In the genomic region with DNA sequence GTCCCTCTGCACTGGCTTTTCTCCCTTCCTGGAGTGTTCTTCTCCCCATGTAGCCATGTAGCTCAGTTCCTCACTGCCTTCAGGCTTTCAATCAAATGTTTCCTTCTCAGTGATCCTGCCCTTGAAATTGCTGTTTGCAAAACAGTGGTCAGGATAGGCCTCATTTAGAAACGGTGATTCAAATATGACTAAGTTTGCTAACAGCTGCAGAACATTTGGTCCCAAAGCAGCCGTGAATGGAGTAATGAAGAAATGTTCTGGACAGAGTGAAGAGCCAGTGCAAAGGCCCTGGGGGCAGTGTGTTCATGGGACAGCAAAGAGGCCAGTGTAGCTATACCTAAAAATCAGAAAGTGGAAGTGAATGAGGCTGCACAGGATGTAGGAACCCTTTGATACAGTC, we compare ENCODE assay signal across 17 cellular contexts.
DNase-seq lines count a peak whose midpoint lies in the region; ATAC-seq and TF ChIP-seq lines count a peak whose summit lies in the region.
"Had no signal": no experiment of that assay in that cellular context is flagged by ENCODE, and none has a peak within 500 bp of the region (broad histone marks: within the 10 kb centered on the region; RNA-seq: fewer than 3 reads in every experiment).

No MANE protein-coding gene starts in this region.

- H3K27me3 ChIP-seq in GM06990 (replicated peaks; ENCODE audit: control insufficient read depth, insufficient read depth, low read length) (no peaks in the 10 kb centered on the region), psoas muscle (ENCODE audit: insufficient read depth in 3 of 3, low read length in 2 of 3) (no peaks in the 10 kb centered on the region)
- H3K27me3 ChIP-seq: stomach had no signal

- H3K4me3 Mint-ChIP-seq in WTC11: no peak overlapping the region
- H3K4me3 Mint-ChIP-seq: activated naive CD8-positive, alpha-beta T cell treated with anti-CD3 and anti-CD28 coated beads, Interleukin-2, amount 50 U/mL, for 24 hours; CD14-positive monocyte; naive thymus-derived CD8-positive, alpha-beta T cell had no signal

- H3K27ac Mint-ChIP-seq in WTC11: peak overlapping the region; percentile 76
- H3K27ac Mint-ChIP-seq: activated naive CD8-positive, alpha-beta T cell treated with anti-CD3 and anti-CD28 coated beads, Interleukin-2, amount 50 U/mL, for 24 hours; CD14-positive monocyte; naive thymus-derived CD8-positive, alpha-beta T cell had no signal

- H3K27ac ChIP-seq in psoas muscle: peak overlapping the region; percentile 69

- H3K9me3 Mint-ChIP-seq in WTC11: no peaks in the 10 kb centered on the region
- H3K9me3 Mint-ChIP-seq: activated naive CD8-positive, alpha-beta T cell treated with anti-CD3 and anti-CD28 coated beads, Interleukin-2, amount 50 U/mL, for 24 hours had no signal

- H3K36me3 Mint-ChIP-seq in WTC11: no peaks in the 10 kb centered on the region
- H3K36me3 Mint-ChIP-seq: CD14-positive monocyte; naive thymus-derived CD8-positive, alpha-beta T cell had no signal

- 32 to 44% (median 35%) methylated on average over 2 of the region's 2 CpGs for WGBS in psoas muscle, 3 donors

- H3K4me1 Mint-ChIP-seq in WTC11: peaks cover 12% of the 10 kb centered on the region
- H3K4me1 Mint-ChIP-seq: activated naive CD8-positive, alpha-beta T cell treated with anti-CD3 and anti-CD28 coated beads, Interleukin-2, amount 50 U/mL, for 24 hours; CD14-positive monocyte; naive thymus-derived CD8-positive, alpha-beta T cell had no signal

- intact Hi-C loops in psoas muscle (cut with DNase I): no loop called here

- H3K36me3 ChIP-seq in GM06990 (ENCODE audit: control insufficient read depth, insufficient read depth, low read length) (no peaks in the 10 kb centered on the region), psoas muscle (ENCODE audit: insufficient read depth in 1 of 2, low read depth in 1 of 2) (peaks cover 0 to 4% of the 10 kb centered on the region in 2 donors)
- H3K36me3 ChIP-seq: stomach had no signal

- no peaks in the 10 kb centered on the region for H3K9me3 ChIP-seq in psoas muscle
- H3K9me3 ChIP-seq: stomach had no signal

- CTCF ChIA-PET in WTC11 (lab: Charles Lee): interaction anchor here (2.1 kb wide), 1 partner anchor 37 kb away, joined by 5 read pairs; no protein-coding TSS in a partner anchor

- ATAC-seq in WTC11 (no peak), psoas muscle (peak; percentile 63 to 87 (median 84)), HG03280 (IDR thresholded peaks at IDR 0.05; ENCODE audit: unreplicated experiment) (no peak), GM19397 (IDR thresholded peaks at IDR 0.05; ENCODE audit: unreplicated experiment) (no peak), GM21825 (IDR thresholded peaks at IDR 0.05; ENCODE audit: unreplicated experiment) (no peak)
- ATAC-seq: activated naive CD8-positive, alpha-beta T cell treated with anti-CD3 and anti-CD28 coated beads, Interleukin-2, amount 50 U/mL, for 24 hours; left colon; naive thymus-derived CD8-positive, alpha-beta T cell had no signal

- peak; percentile 20 for DNase-seq in GM06990 (ENCODE audit: extremely low read depth, insufficient read length)
- no peak for DNase-seq in WTC11 (ENCODE audit: low spot score)
- peak; percentile 48 for DNase-seq in fibroblast of pulmonary artery (ENCODE audit: low read depth)
- peak; percentile 57 to 79 for DNase-seq in psoas muscle
- DNase-seq in SW 1271 (lab: John Stamatoyannopoulos, UW): no peak
- DNase-seq: activated naive CD8-positive, alpha-beta T cell treated with anti-CD3 and anti-CD28 coated beads, Interleukin-2, amount 50 U/mL, for 24 hours; activated T-cell treated with anti-CD3 and anti-CD28 coated beads, Interleukin-2, amount 50 U/mL, for 1 hour; DND-41; effector CD4-positive, alpha-beta T cell; head of caudate nucleus; left colon; naive thymus-derived CD8-positive, alpha-beta T cell; stomach had no signal

- H3K4me1 ChIP-seq in psoas muscle: peaks cover 37% of the 10 kb centered on the region

- H3K4me3 ChIP-seq in GM06990 (replicated peaks; ENCODE audit: low read depth, low read length) (no peak overlapping the region), fibroblast of pulmonary artery (replicated peaks; ENCODE audit: low read depth, low read length) (no peak overlapping the region), psoas muscle (peak overlapping the region; percentile 44)
- H3K4me3 ChIP-seq: stomach had no signal

- H3K27me3 Mint-ChIP-seq in WTC11 (ENCODE audit: low read depth): no peaks in the 10 kb centered on the region
- H3K27me3 Mint-ChIP-seq: activated naive CD8-positive, alpha-beta T cell treated with anti-CD3 and anti-CD28 coated beads, Interleukin-2, amount 50 U/mL, for 24 hours had no signal

- TF ChIP-seq CTCF in GM06990 (IDR thresholded peaks at IDR 0.05; ENCODE audit: insufficient read depth, low read length, poor library complexity, severe bottlenecking): no peak
- no peak for TF ChIP-seq CTCF in WTC11 (IDR thresholded peaks at IDR 0.05)
- no peak for TF ChIP-seq CTCF in fibroblast of pulmonary artery (IDR thresholded peaks at IDR 0.05; ENCODE audit: low read length, missing control alignments)
- no peak for TF ChIP-seq CTCF in psoas muscle (IDR thresholded peaks at IDR 0.05)

- POLR2A ChIA-PET in WTC11 (lab: Charles Lee): interaction anchor here (1.5 kb wide), 1 partner anchor 589 kb away, joined by 3 read pairs; the partner anchor contains the start of gene PTPRG

TF ChIP-seq in WTC11, 78 proteins besides CTCF, POLR2A, EP300 and RAD21:
- TF ChIP-seq NFATC4 (CRISPR knock-in tag; IDR thresholded peaks at IDR 0.05) (no peak), MLX (CRISPR knock-in tag; IDR thresholded peaks at IDR 0.05) (no peak), OVOL2 (CRISPR knock-in tag; IDR thresholded peaks at IDR 0.05; ENCODE audit: borderline replicate concordance) (no peak), CDX4 (CRISPR knock-in tag; IDR thresholded peaks at IDR 0.05; ENCODE audit: borderline replicate concordance) (no peak)

Comparison
In these comparisons a context has a peak if more than half of its experiments do, and no peak if none do; other contexts are left out.
1. DNase-seq: peak in GM06990 (single experiment), fibroblast of pulmonary artery (single experiment) and psoas muscle (2 of 2); none in WTC11 (single experiment) and SW 1271 (0 of 2).
2. ATAC-seq: peak in psoas muscle (4 of 4); none in WTC11 (single experiment), HG03280 (single experiment), GM19397 (single experiment) and GM21825 (single experiment).